ENCODE assay signal across 1 cellular context in the genomic region with DNA sequence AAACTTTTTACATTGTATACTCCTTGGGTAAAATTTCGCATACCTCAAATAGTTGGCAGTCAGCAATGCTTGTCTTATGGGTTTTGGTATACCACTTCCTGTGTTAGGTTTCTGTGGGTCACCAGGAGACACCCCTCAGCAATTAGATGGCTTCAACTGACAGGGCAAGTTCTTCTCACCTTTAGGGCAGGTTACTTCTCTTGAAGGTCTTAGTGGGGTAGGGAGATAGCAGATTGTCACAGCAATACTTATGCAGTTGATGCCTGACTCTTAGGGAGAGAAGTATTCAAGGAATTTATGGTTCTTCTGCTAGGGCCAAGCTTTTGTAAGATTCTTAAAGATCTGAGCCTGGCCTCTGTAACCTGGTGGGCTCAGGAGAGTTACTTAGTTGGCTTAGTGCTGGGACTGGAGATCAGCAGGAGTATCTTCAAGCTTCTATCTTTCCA.
TF ChIP-seq lines count a peak whose summit lies in the region.

No MANE protein-coding gene starts in this region.

TF ChIP-seq in GM23338, 12 proteins besides CTCF, POLR2A, EP300 and RAD21 (continued from another document):
- TF ChIP-seq, protein P1, sequence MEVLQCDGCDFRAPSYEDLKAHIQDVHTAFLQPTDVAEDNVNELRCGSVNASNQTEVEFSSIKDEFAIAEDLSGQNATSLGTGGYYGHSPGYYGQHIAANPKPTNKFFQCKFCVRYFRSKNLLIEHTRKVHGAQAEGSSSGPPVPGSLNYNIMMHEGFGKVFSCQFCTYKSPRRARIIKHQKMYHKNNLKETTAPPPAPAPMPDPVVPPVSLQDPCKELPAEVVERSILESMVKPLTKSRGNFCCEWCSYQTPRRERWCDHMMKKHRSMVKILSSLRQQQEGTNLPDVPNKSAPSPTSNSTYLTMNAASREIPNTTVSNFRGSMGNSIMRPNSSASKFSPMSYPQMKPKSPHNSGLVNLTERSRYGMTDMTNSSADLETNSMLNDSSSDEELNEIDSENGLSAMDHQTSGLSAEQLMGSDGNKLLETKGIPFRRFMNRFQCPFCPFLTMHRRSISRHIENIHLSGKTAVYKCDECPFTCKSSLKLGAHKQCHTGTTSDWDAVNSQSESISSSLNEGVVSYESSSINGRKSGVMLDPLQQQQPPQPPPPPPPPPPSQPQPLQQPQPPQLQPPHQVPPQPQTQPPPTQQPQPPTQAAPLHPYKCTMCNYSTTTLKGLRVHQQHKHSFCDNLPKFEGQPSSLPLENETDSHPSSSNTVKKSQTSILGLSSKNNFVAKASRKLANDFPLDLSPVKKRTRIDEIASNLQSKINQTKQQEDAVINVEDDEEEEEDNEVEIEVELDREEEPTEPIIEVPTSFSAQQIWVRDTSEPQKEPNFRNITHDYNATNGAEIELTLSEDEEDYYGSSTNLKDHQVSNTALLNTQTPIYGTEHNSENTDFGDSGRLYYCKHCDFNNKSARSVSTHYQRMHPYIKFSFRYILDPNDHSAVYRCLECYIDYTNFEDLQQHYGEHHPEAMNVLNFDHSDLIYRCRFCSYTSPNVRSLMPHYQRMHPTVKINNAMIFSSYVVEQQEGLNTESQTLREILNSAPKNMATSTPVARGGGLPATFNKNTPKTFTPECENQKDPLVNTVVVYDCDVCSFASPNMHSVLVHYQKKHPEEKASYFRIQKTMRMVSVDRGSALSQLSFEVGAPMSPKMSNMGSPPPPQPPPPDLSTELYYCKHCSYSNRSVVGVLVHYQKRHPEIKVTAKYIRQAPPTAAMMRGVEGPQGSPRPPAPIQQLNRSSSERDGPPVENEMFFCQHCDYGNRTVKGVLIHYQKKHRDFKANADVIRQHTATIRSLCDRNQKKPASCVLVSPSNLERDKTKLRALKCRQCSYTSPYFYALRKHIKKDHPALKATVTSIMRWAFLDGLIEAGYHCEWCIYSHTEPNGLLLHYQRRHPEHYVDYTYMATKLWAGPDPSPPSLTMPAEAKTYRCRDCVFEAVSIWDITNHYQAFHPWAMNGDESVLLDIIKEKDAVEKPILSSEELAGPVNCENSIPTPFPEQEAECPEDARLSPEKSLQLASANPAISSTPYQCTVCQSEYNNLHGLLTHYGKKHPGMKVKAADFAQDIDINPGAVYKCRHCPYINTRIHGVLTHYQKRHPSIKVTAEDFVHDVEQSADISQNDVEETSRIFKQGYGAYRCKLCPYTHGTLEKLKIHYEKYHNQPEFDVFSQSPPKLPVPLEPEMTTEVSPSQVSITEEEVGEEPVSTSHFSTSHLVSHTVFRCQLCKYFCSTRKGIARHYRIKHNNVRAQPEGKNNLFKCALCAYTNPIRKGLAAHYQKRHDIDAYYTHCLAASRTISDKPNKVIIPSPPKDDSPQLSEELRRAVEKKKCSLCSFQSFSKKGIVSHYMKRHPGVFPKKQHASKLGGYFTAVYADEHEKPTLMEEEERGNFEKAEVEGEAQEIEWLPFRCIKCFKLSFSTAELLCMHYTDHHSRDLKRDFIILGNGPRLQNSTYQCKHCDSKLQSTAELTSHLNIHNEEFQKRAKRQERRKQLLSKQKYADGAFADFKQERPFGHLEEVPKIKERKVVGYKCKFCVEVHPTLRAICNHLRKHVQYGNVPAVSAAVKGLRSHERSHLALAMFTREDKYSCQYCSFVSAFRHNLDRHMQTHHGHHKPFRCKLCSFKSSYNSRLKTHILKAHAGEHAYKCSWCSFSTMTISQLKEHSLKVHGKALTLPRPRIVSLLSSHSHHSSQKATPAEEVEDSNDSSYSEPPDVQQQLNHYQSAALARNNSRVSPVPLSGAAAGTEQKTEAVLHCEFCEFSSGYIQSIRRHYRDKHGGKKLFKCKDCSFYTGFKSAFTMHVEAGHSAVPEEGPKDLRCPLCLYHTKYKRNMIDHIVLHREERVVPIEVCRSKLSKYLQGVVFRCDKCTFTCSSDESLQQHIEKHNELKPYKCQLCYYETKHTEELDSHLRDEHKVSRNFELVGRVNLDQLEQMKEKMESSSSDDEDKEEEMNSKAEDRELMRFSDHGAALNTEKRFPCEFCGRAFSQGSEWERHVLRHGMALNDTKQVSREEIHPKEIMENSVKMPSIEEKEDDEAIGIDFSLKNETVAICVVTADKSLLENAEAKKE (CRISPR knock-in tag; IDR thresholded peaks at IDR 0.05): peak; percentile 99
- TF ChIP-seq ZNF331 (CRISPR knock-in tag; IDR thresholded peaks at IDR 0.05; ENCODE audit: low read depth): no peak
